9 cellular contexts compared by ENCODE assay signal in the genomic region with DNA sequence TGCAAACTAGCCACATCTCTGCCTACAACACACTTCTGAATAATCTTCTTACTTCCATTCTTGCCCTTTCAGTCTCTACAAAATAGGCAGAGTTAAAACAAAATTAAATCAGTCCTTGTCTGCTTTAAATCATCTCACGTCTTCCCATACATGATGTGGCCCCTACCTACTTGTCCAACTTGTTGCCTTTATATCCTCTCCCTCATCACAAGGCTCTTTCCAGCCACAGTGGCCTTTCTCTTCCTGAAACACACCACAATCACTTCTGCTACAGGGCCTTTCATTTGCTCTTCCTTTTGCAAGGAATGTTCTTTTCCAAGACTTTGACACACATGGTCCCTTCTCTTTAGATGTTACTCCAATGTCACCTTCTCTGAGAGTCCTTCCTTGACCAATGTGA. TPM values are rescaled to one million over a fixed set of nuclear protein-coding genes. Genes with fewer than 3 reads are reported as not detected.
A peak's percentile ranks its signal among the peaks of the same experiment; 100 is the strongest.
DNase-seq lines count a peak whose midpoint lies in the region; ATAC-seq and TF ChIP-seq lines count a peak whose summit lies in the region.
"Had no signal": no experiment of that assay in that cellular context is flagged by ENCODE, and none has a peak within 500 bp of the region (broad histone marks: within the 10 kb centered on the region; RNA-seq: fewer than 3 reads in every experiment).

No MANE protein-coding gene starts in this region.

- H3K4me1 ChIP-seq in BLaER1 treated with 17β-estradiol and CSF1 and Interleukin-3, amounts not matched to agents 10 nM and 100 nM, result peaks cover 38 to 66% (median 45%) of the 10 kb centered on the region in 10 experiments
- H3K4me1 ChIP-seq in Karpas-422 (ENCODE audit: low read length) (peaks cover 58% of the 10 kb centered on the region), neural progenitor cell (peaks cover 53% of the 10 kb centered on the region)

- peaks cover 18% of the 10 kb centered on the region for H3F3A ChIP-seq in neural progenitor cell (ENCODE audit: low read depth)

- no peaks in the 10 kb centered on the region for H3K27me3 ChIP-seq in BLaER1 treated with 17β-estradiol and CSF1 and Interleukin-3, amounts not matched to agents 10 nM and 100 nM
- H3K27me3 ChIP-seq in Karpas-422 (ENCODE audit: low read length) (no peaks in the 10 kb centered on the region), dorsolateral prefrontal cortex (no peaks in the 10 kb centered on the region), neural progenitor cell (no peaks in the 10 kb centered on the region)

- DNase-seq in Karpas-422 (no peak), dorsolateral prefrontal cortex (no peak), neural progenitor cell (ENCODE audit: low spot score) (peak; percentile 15), kidney glomerular epithelial cell (lab: John Stamatoyannopoulos, UW) (no peak), inferior parietal cortex (ENCODE audit: extremely low spot score) (no peak)
- DNase-seq: activated T-cell treated with anti-CD3 and anti-CD28 coated beads, Interleukin-2, amount 50 U/mL, for 4 hours had no signal

- TF ChIP-seq CTCF in dorsolateral prefrontal cortex (IDR thresholded peaks at IDR 0.05 in 54 of 56, conservative IDR thresholded peaks at IDR 0.05 in 2 of 56; ENCODE audit: low read depth in 1 of 56, partially characterized antibody in 56 of 56), result no peak
- TF ChIP-seq CTCF in neural progenitor cell (IDR thresholded peaks at IDR 0.05), result no peak

- H3K9me3 Mint-ChIP-seq in neural progenitor cell, result peaks cover 5% of the 10 kb centered on the region
- H3K9me3 Mint-ChIP-seq: activated T-cell treated with anti-CD3 and anti-CD28 coated beads, Interleukin-2, amount 50 U/mL, for 4 hours had no signal

- H3K79me2 ChIP-seq in Karpas-422 (ENCODE audit: low read length), result peaks cover 98% of the 10 kb centered on the region
- H3K79me2 ChIP-seq in neural progenitor cell (ENCODE audit: low read depth), result peaks cover 85% of the 10 kb centered on the region

- no peak overlapping the region for H3K4me3 Mint-ChIP-seq in neural progenitor cell
- H3K4me3 Mint-ChIP-seq: activated T-cell treated with anti-CD3 and anti-CD28 coated beads, Interleukin-2, amount 50 U/mL, for 4 hours had no signal

- H4K20me1 ChIP-seq in BLaER1 treated with 17β-estradiol and CSF1 and Interleukin-3, amounts not matched to agents 10 nM and 100 nM, result peaks cover 22 to 57% (median 56%) of the 10 kb centered on the region in 11 experiments; a peak in 21 of 22 replicates
- H4K20me1 ChIP-seq in Karpas-422 (ENCODE audit: insufficient read depth, low read depth, low read length) (peaks cover 28% of the 10 kb centered on the region), neural progenitor cell (ENCODE audit: low read depth) (peaks cover 59% of the 10 kb centered on the region)

- no peaks in the 10 kb centered on the region for H3K27me3 Mint-ChIP-seq in neural progenitor cell (ENCODE audit: insufficient read depth, low read depth)

- peak overlapping the region; percentile 78 to 95 (median 84) for H3K4me3 ChIP-seq in BLaER1 treated with 17β-estradiol and CSF1 and Interleukin-3, amounts not matched to agents 10 nM and 100 nM
- H3K4me3 ChIP-seq in Karpas-422 (ENCODE audit: low read length) (peak overlapping the region; percentile 95), dorsolateral prefrontal cortex (peak overlapping the region; percentile 64 to 98 (median 88)), neural progenitor cell (peak overlapping the region; percentile 96)

- H3K36me3 Mint-ChIP-seq in neural progenitor cell, result peaks cover 29% of the 10 kb centered on the region

- peaks cover 9 to 33% (median 21%) of the 10 kb centered on the region in 11 experiments; a peak in 20 of 22 replicates for H3K36me3 ChIP-seq in BLaER1 treated with 17β-estradiol and CSF1 and Interleukin-3, amounts not matched to agents 10 nM and 100 nM
- peaks cover 29% of the 10 kb centered on the region for H3K36me3 ChIP-seq in Karpas-422 (ENCODE audit: insufficient read depth, low read length)
- H3K36me3 ChIP-seq in neural progenitor cell, result no peaks in the 10 kb centered on the region

- H3K9me2 ChIP-seq in Karpas-422 (replicated peaks; ENCODE audit: insufficient read depth, low read length), result no peaks in the 10 kb centered on the region

- H3K9ac ChIP-seq in BLaER1 treated with 17β-estradiol and CSF1 and Interleukin-3, amounts not matched to agents 10 nM and 100 nM, result peak overlapping the region; percentile 97 to 100 (median 99)
- H3K9ac ChIP-seq in Karpas-422 (ENCODE audit: low read length) (peak overlapping the region; percentile 94), neural progenitor cell (peak overlapping the region; percentile 99)

- peak overlapping the region in 10 of 11 experiments; percentile 97 to 99 (median 99); a peak in 21 of 22 replicates for H3K27ac ChIP-seq in BLaER1 treated with 17β-estradiol and CSF1 and Interleukin-3, amounts not matched to agents 10 nM and 100 nM
- peak overlapping the region; percentile 86; the same call in 1 of the 2 replicates for H3K27ac ChIP-seq in Karpas-422 (ENCODE audit: low read length)
- H3K27ac ChIP-seq in dorsolateral prefrontal cortex, result peak overlapping the region in 30 of 59 donors; percentile 5 to 98 (median 91)
- H3K27ac ChIP-seq in neural progenitor cell, result no peak overlapping the region

- intact Hi-C loops in dorsolateral prefrontal cortex (cut with DNase I), result loop anchor here in 1 of 2 donors (10.0 kb wide), 1 partner anchor 940 kb away; a partner anchor contains a TSS

- H3K9me3 ChIP-seq in BLaER1 treated with 17β-estradiol and CSF1 and Interleukin-3, amounts not matched to agents 10 nM and 100 nM (replicated peaks in 1 of 11), result no peaks in the 10 kb centered on the region; a peak in 1 of 22 replicates
- no peaks in the 10 kb centered on the region for H3K9me3 ChIP-seq in Karpas-422 (ENCODE audit: low read length)
- no peaks in the 10 kb centered on the region for H3K9me3 ChIP-seq in neural progenitor cell (ENCODE audit: low read depth)

- peak overlapping the region; percentile 82 to 98 (median 90) for H3K4me2 ChIP-seq in BLaER1 treated with 17β-estradiol and CSF1 and Interleukin-3, amounts not matched to agents 10 nM and 100 nM
- H3K4me2 ChIP-seq in Karpas-422 (ENCODE audit: low read depth, low read length, poor library complexity, severe bottlenecking), result peak overlapping the region; percentile 99
- peak overlapping the region; percentile 95 for H3K4me2 ChIP-seq in neural progenitor cell

- peaks cover 30% of the 10 kb centered on the region for H3K4me1 Mint-ChIP-seq in neural progenitor cell

- no peak overlapping the region for H3K27ac Mint-ChIP-seq in neural progenitor cell

- no peak overlapping the region for H2AFZ ChIP-seq in Karpas-422 (ENCODE audit: low read length)
- H2AFZ ChIP-seq in neural progenitor cell (replicated peaks), result no peak overlapping the region

- no peak for ATAC-seq in HG03457 (IDR thresholded peaks at IDR 0.05; ENCODE audit: unreplicated experiment)
- no peak for ATAC-seq in HG03108 (IDR thresholded peaks at IDR 0.05; ENCODE audit: unreplicated experiment)
- ATAC-seq: activated T-cell treated with anti-CD3 and anti-CD28 coated beads, Interleukin-2, amount 50 U/mL, for 4 hours had no signal

RNA-seq across cellular contexts. Expression of a gene that starts 1.7 kb away (rescaled TPM):
- 32.9 and 55.4 TPM in 2 replicates for total RNA-seq in Karpas-422 (2014; rRNA removed; shearing (Covaris generic); ENCODE audit: low replicate concordance)
- total RNA-seq in dorsolateral prefrontal cortex (10 to 100 TPM; 53.5 to 90.2 (median 73.7) TPM), neural progenitor cell (ENCODE audit: low replicate concordance) (80.7 and 136 TPM in 2 replicates)
